22 cellular contexts compared by ENCODE assay signal in genomic region chr21:22573834-22574233, GRCh38.
DNase-seq lines count a peak whose midpoint lies in the region; ATAC-seq, FAIRE-seq and TF ChIP-seq lines count a peak whose summit lies in the region.
"Had no signal": no experiment of that assay in that cellular context is flagged by ENCODE, and none has a peak within 500 bp of the region (broad histone marks: within the 10 kb centered on the region; RNA-seq: fewer than 3 reads in every experiment).

No MANE protein-coding gene starts in this region.

- DNase-seq in A549 (ENCODE audit: low read depth in 1 of 2, low spot score in 1 of 2) (no peak), DND-41 (no peak), K562 (ENCODE audit: extremely low read depth in 1 of 4, low spot score in 3 of 4) (no peak), mesothelial cell of epicardium (ENCODE audit: low spot score in 2 of 2, unreplicated experiment in 2 of 2) (no peak), DMS153 treated with DMSO at 0.1 percent for 48 hours (lab: John Stamatoyannopoulos, UW; ENCODE audit: unreplicated experiment) (no peak)
- DNase-seq: Caco-2; CD4-positive, CD25-positive, alpha-beta regulatory T cell; CD8-positive, alpha-beta T cell; DMS153; DMS79; GF-D8; GM23248; H7; HCEC 1CT had no signal

- no TSS peak for BruUV-seq in K562 (replicated peaks; lab: Mats Ljungman, UMichigan)

- POLR2A ChIA-PET in A549 (lab: Yijun Ruan, JAX): no interaction called here
- POLR2A ChIA-PET in K562 (lab: Yijun Ruan, JAX): no interaction called here

- no peak overlapping the region for H3K4me2 ChIP-seq in A549
- no peak overlapping the region for H3K4me2 ChIP-seq in DND-41 (ENCODE audit: insufficient read depth, low read length)
- H3K4me2 ChIP-seq in K562 (ENCODE audit: insufficient read depth, low read length): no peak overlapping the region
- H3K4me2 ChIP-seq: BLaER1 had no signal

- H3K4me1 ChIP-seq in A549 (no peaks in the 10 kb centered on the region), DND-41 (ENCODE audit: insufficient read depth, low read length) (peaks cover 16% of the 10 kb centered on the region), K562 (replicated peaks in 1 of 2; ENCODE audit: control insufficient read depth in 2 of 2, insufficient read depth in 2 of 2, low read length in 2 of 2) (no peaks in the 10 kb centered on the region)
- H3K4me1 ChIP-seq: Caco-2 had no signal

- peak overlapping the region; percentile 38 for H2AFZ ChIP-seq in DND-41 (ENCODE audit: low read depth, low read length)
- H2AFZ ChIP-seq in K562 (ENCODE audit: low read depth, low read length): no peak overlapping the region
- H2AFZ ChIP-seq: GM23248 had no signal

- no peaks in the 10 kb centered on the region for H3K36me3 ChIP-seq in DND-41 (ENCODE audit: insufficient read depth, low read length)
- no peaks in the 10 kb centered on the region for H3K36me3 ChIP-seq in K562 (ENCODE audit: control insufficient read depth, insufficient read depth, low read length)
- H3K36me3 ChIP-seq: BLaER1 had no signal

- H3K79me2 ChIP-seq in DND-41 (ENCODE audit: insufficient read depth, low read length) (no peaks in the 10 kb centered on the region), K562 (ENCODE audit: control insufficient read depth, insufficient read depth, low read length) (no peaks in the 10 kb centered on the region)

- no peaks in the 10 kb centered on the region for H3K36me3 Mint-ChIP-seq in mesothelial cell of epicardium
- H3K36me3 Mint-ChIP-seq: CD4-positive, CD25-positive, alpha-beta regulatory T cell; CD8-positive, alpha-beta T cell had no signal

- CTCF ChIA-PET in A549 (lab: Yijun Ruan, JAX) (no interaction called here), K562 (lab: Yijun Ruan, JAX; ENCODE audit: low intra/inter-chr PET ratio) (no interaction called here)

- H3K4me3 ChIP-seq in A549 (no peak overlapping the region), DND-41 (ENCODE audit: low read depth in 1 of 2, low read length in 2 of 2) (no peak overlapping the region), K562 (no peak overlapping the region)
- H3K4me3 ChIP-seq: BLaER1, GM23248 had no signal

- H3K9ac ChIP-seq in DND-41 (ENCODE audit: low read depth, low read length) (no peak overlapping the region), K562 (ENCODE audit: insufficient read depth in 1 of 2, low read depth in 2 of 2, low read length in 2 of 2) (no peak overlapping the region)
- H3K9ac ChIP-seq: BLaER1, GM23248 had no signal

- 21% methylated on average over 1 of the region's 1 CpG for WGBS in A549 (ENCODE audit: missing lambda C conversion rate)
- WGBS in K562 (ENCODE audit: insufficient coverage, low coverage, missing lambda C conversion rate): 15% methylated on average over 1 of the region's 1 CpG

- H3K4me3 Mint-ChIP-seq in mesothelial cell of epicardium: no peak overlapping the region
- H3K4me3 Mint-ChIP-seq: B cell; CD8-positive, alpha-beta T cell had no signal

- H3K9me3 ChIP-seq in A549: no peaks in the 10 kb centered on the region
- no peaks in the 10 kb centered on the region for H3K9me3 ChIP-seq in DND-41 (ENCODE audit: insufficient read depth, low read length, severe bottlenecking)
- H3K9me3 ChIP-seq in K562 (replicated peaks; ENCODE audit: control insufficient read depth, insufficient read depth, low read depth, low read length): no peaks in the 10 kb centered on the region
- H3K9me3 ChIP-seq: Caco-2 had no signal

- TF ChIP-seq CTCF in A549 (IDR thresholded peaks at IDR 0.05) (no peak), DND-41 (IDR thresholded peaks at IDR 0.05; ENCODE audit: borderline replicate concordance, extremely low read depth, low read length, poor library complexity, severe bottlenecking) (no peak), K562 (IDR thresholded peaks at IDR 0.05 in 2 of 3, conservative IDR thresholded peaks at IDR 0.05 in 1 of 3; ENCODE audit: insufficient read depth in 2 of 3, low read depth in 1 of 3, low read length in 3 of 3) (no peak), mesothelial cell of epicardium (IDR thresholded peaks at IDR 0.05; ENCODE audit: unreplicated experiment) (no peak)

- H3K9me1 ChIP-seq in K562 (ENCODE audit: control insufficient read depth, insufficient read depth, low read length): no peaks in the 10 kb centered on the region

- TF ChIP-seq EP300 in A549 (IDR thresholded peaks at IDR 0.05) (no peak), K562 (IDR thresholded peaks at IDR 0.05; ENCODE audit: low read length) (no peak)

- no peaks in the 10 kb centered on the region for H3K27me3 ChIP-seq in DND-41 (ENCODE audit: insufficient read depth, low read length, poor library complexity)
- no peaks in the 10 kb centered on the region for H3K27me3 ChIP-seq in K562 (ENCODE audit: control insufficient read depth in 2 of 2, insufficient read depth in 2 of 2, low read length in 2 of 2)
- H3K27me3 ChIP-seq: BLaER1 had no signal

- ATAC-seq in A549 (no peak), DND-41 (ENCODE audit: insufficient read depth, low read depth) (no peak), K562 (no peak), GM18511 (IDR thresholded peaks at IDR 0.05; ENCODE audit: unreplicated experiment) (no peak)
- ATAC-seq: CD8-positive, alpha-beta T cell had no signal

- intact Hi-C loops in K562 (cut with micrococcal nuclease): no loop called here

- H4K20me1 ChIP-seq in DND-41 (ENCODE audit: insufficient read depth, low read length): no peaks in the 10 kb centered on the region
- H4K20me1 ChIP-seq in K562 (replicated peaks; ENCODE audit: control insufficient read depth, insufficient read depth, low read length): no peaks in the 10 kb centered on the region
- H4K20me1 ChIP-seq: BLaER1 had no signal

- in situ Hi-C loops in K562 (cut with MboI): loop anchor here (25.0 kb wide), 1 partner anchor 1563 kb away; no protein-coding TSS in a partner anchor

- FAIRE-seq in A549 (lab: Jason Lieb, UNC) (no peak), K562 (lab: Jason Lieb, UNC) (no peak)
- FAIRE-seq: GM12891, GM18507, GM19239, H1 had no signal

- H3K27me3 Mint-ChIP-seq in mesothelial cell of epicardium (ENCODE audit: low read depth): no peaks in the 10 kb centered on the region
- H3K27me3 Mint-ChIP-seq: B cell; CD4-positive, CD25-positive, alpha-beta regulatory T cell had no signal

- no peaks in the 10 kb centered on the region for H3K9me3 Mint-ChIP-seq in mesothelial cell of epicardium
- H3K9me3 Mint-ChIP-seq: CD8-positive, alpha-beta T cell had no signal

- peak overlapping the region; percentile 16 for H3K27ac Mint-ChIP-seq in mesothelial cell of epicardium
- H3K27ac Mint-ChIP-seq: B cell; CD4-positive, CD25-positive, alpha-beta regulatory T cell; CD8-positive, alpha-beta T cell had no signal

- no peak overlapping the region for H3K27ac ChIP-seq in A549
- H3K27ac ChIP-seq in DND-41 (ENCODE audit: low read length): peak overlapping the region; percentile 1; the same call in 1 of the 2 replicates
- no peak overlapping the region for H3K27ac ChIP-seq in K562 (ENCODE audit: extremely low read depth, low read depth, low read length)
- H3K27ac ChIP-seq: BLaER1, C4-2B, GM23248 had no signal

- TF ChIP-seq RAD21 in A549 (conservative IDR thresholded peaks at IDR 0.05 in 1 of 2, IDR thresholded peaks at IDR 0.05 in 1 of 2) (no peak), K562 (CRISPR knock-in tag; conservative IDR thresholded peaks at IDR 0.05 in 1 of 2, IDR thresholded peaks at IDR 0.05 in 1 of 2) (no peak)

- TF ChIP-seq POLR2A in A549 (IDR thresholded peaks at IDR 0.05; ENCODE audit: low read length) (no peak), K562 (conservative IDR thresholded peaks at IDR 0.05) (no peak)

- peaks cover 14% of the 10 kb centered on the region for H3K4me1 Mint-ChIP-seq in mesothelial cell of epicardium
- H3K4me1 Mint-ChIP-seq: B cell; CD4-positive, CD25-positive, alpha-beta regulatory T cell had no signal

TF ChIP-seq in A549, 52 proteins besides CTCF, POLR2A, EP300 and RAD21:
- peak; percentile 65 for TF ChIP-seq MAFK (IDR thresholded peaks at IDR 0.05; ENCODE audit: partially characterized antibody)
- TF ChIP-seq JUNB (IDR thresholded peaks at IDR 0.05): no peak

TF ChIP-seq in K562, 482 proteins besides CTCF, POLR2A, EP300 and RAD21 (continues in another document):
- TF ChIP-seq MAFG (tag; conservative IDR thresholded peaks at IDR 0.05) (0 out of 2 replicates have a peak, but pooled peaks have one; percentile 35), MAFF (IDR thresholded peaks at IDR 0.05; ENCODE audit: low read length) (peak; percentile 34; the same call in 1 of the 2 replicates), ZNF316 (IDR thresholded peaks at IDR 0.05) (peak; percentile 70), MAFK (IDR thresholded peaks at IDR 0.05; ENCODE audit: low read length) (peak; percentile 27; the same call in 1 of the 2 replicates), CREM (IDR thresholded peaks at IDR 0.05; ENCODE audit: low read depth) (no peak), NFATC3 (IDR thresholded peaks at IDR 0.05) (no peak), RFX5 (IDR thresholded peaks at IDR 0.05; ENCODE audit: low read depth, low read length) (no peak), C11orf30 (IDR thresholded peaks at IDR 0.05; ENCODE audit: low read depth) (peak; percentile 34; the same call in 1 of the 2 replicates), HEY1 (CRISPR knock-in tag; IDR thresholded peaks at IDR 0.05; ENCODE audit: borderline replicate concordance) (no peak), RCOR1 (IDR thresholded peaks at IDR 0.05; ENCODE audit: borderline replicate concordance in 1 of 2, low read depth in 2 of 2, low read length in 2 of 2) (no peak)

Comparison
In these comparisons a context has a peak if more than half of its experiments do, and no peak if none do; other contexts are left out.
1. Of the 35 proteins assayed by ChIP-seq in both K562 and A549: peak only in K562: none; only in A549: none; in both: MAFK; in neither: 34.